Comparison of ENCODE assay signal across 8 cellular contexts in the genomic region with DNA sequence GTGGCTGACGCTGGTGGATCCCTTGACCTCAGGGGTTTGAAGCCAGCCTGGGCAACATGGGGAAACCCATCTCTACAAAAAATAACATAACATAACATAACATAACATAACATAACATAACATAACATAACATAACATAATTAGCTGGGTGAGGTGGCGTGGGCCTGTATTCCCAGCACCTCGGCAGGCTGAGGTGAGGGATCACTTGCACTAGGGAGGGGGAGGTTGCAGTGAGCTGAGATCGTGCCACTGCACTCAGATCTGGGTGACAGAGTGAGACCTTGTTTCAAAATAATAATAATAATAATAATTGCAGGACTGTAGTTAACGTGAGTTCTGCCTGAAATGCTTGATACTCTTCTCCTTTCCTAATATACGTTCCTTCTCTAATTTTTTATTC. TPM values are rescaled to one million over a fixed set of nuclear protein-coding genes. Genes with fewer than 3 reads are reported as not detected.
DNase-seq lines count a peak whose midpoint lies in the region; ATAC-seq and TF ChIP-seq lines count a peak whose summit lies in the region.

No MANE protein-coding gene starts in this region.

- peaks cover 32% of the 10 kb centered on the region for H3K79me2 ChIP-seq in ACC112 (ENCODE audit: control insufficient read depth, insufficient read depth, low read length, unreplicated experiment)
- peaks cover 11% of the 10 kb centered on the region; the same call in 1 of the 2 replicates for H3K79me2 ChIP-seq in H9 (ENCODE audit: insufficient read depth, low read length)

- H3K27me3 Mint-ChIP-seq in H9 (ENCODE audit: low read depth) (peaks cover 2% of the 10 kb centered on the region; the same call in 1 of the 2 replicates), mesothelial cell of epicardium (ENCODE audit: low read depth) (peaks cover 3% of the 10 kb centered on the region)

- DNase-seq in H9, result no peak
- no peak for DNase-seq in adipocyte (ENCODE audit: low read depth)
- no peak for DNase-seq in mesothelial cell of epicardium (ENCODE audit: low spot score in 2 of 2, unreplicated experiment in 2 of 2)
- no peak for DNase-seq in D341Med (ENCODE audit: low spot score)
- DNase-seq in left lung, result no peak
- no peak for DNase-seq in G401 (ENCODE audit: low spot score)
- DNase-seq in HUDEP-2 (lab: John Stamatoyannopoulos, UW; ENCODE audit: unreplicated experiment in 76 of 76), result no peak

- no peak overlapping the region for H3K4ac ChIP-seq in H9 (ENCODE audit: low read depth, low read length)

- H2BK20ac ChIP-seq in H9 (ENCODE audit: low read depth, low read length, poor library complexity, severe bottlenecking), result no peak overlapping the region

- H3K9ac ChIP-seq in H9 (ENCODE audit: extremely low read depth, insufficient read length, low read length), result no peak overlapping the region
- H3K9ac ChIP-seq in adipocyte (ENCODE audit: low read length), result peak overlapping the region; percentile 97

- H3K4me1 ChIP-seq in ACC112 (ENCODE audit: control insufficient read depth, insufficient read depth, low read length, unreplicated experiment) (peaks cover 7% of the 10 kb centered on the region), H9 (ENCODE audit: insufficient read depth, low read length) (no peaks in the 10 kb centered on the region), adipocyte (ENCODE audit: control insufficient read depth, insufficient read depth, low read length) (peaks cover 17% of the 10 kb centered on the region), left lung (peaks cover 7 to 21% of the 10 kb centered on the region in 2 donors)

- TF ChIP-seq CTCF in H9 (conservative IDR thresholded peaks at IDR 0.05) (no peak), mesothelial cell of epicardium (IDR thresholded peaks at IDR 0.05; ENCODE audit: unreplicated experiment) (no peak), left lung (IDR thresholded peaks at IDR 0.05) (no peak)

- 0 out of 2 replicates have a peak overlapping the region, but pooled peaks have one; percentile 77 for H3K27ac ChIP-seq in ACC112 (ENCODE audit: low read depth, low read length)
- H3K27ac ChIP-seq in H9 (ENCODE audit: insufficient read length, low read depth, low read length), result no peak overlapping the region
- no peak overlapping the region for H3K27ac ChIP-seq in left lung

- H4K20me1 ChIP-seq in H9 (ENCODE audit: control insufficient read depth, insufficient read depth, insufficient read length), result no peaks in the 10 kb centered on the region

- H3K23me2 ChIP-seq in H9 (ENCODE audit: insufficient read length, low read depth, low read length, poor library complexity, severe bottlenecking), result peaks cover 4% of the 10 kb centered on the region

- peaks cover 0 to 3% of the 10 kb centered on the region in 2 experiments; a peak in 2 of 5 replicates for H3K9me3 Mint-ChIP-seq in H9
- H3K9me3 Mint-ChIP-seq in mesothelial cell of epicardium, result no peaks in the 10 kb centered on the region

- H3K4me3 ChIP-seq in ACC112 (ENCODE audit: low read depth, low read length), result peak overlapping the region; percentile 94
- peak overlapping the region; percentile 94 for H3K4me3 ChIP-seq in adipocyte (ENCODE audit: low read length)
- H3K4me3 ChIP-seq in left lung, result peak overlapping the region in 1 of 2 donors; percentile 91

- H3K23ac ChIP-seq in H9 (ENCODE audit: insufficient read length, low read depth, low read length), result no peak overlapping the region

- no peak for ATAC-seq in left lung

- H3K4me3 Mint-ChIP-seq in H9, result peak overlapping the region; percentile 100
- peak overlapping the region; percentile 100 for H3K4me3 Mint-ChIP-seq in mesothelial cell of epicardium

- no peak overlapping the region for H4K5ac ChIP-seq in H9 (ENCODE audit: insufficient read length, low read depth, low read length)

- intact Hi-C loops in left lung (cut with DNase I), result no loop called here

- H3K18ac ChIP-seq in H9 (ENCODE audit: insufficient read length, low read depth, low read length), result no peak overlapping the region

- H2BK12ac ChIP-seq in H9 (ENCODE audit: insufficient read length, low read depth, low read length), result no peak overlapping the region

- no peak overlapping the region for H2AFZ ChIP-seq in ACC112 (ENCODE audit: low read length, unreplicated experiment)
- no peak overlapping the region for H2AFZ ChIP-seq in H9 (ENCODE audit: low read length)

- no peak overlapping the region for H2BK15ac ChIP-seq in H9 (ENCODE audit: low read depth, low read length)

- no peak overlapping the region for H3T11ph ChIP-seq in H9 (ENCODE audit: low read length)

- peaks cover 8 to 50% (median 45%) of the 10 kb centered on the region in 3 experiments; a peak in 6 of 7 replicates for H3K36me3 Mint-ChIP-seq in H9 (ENCODE audit: insufficient read depth in 1 of 3, low read depth in 3 of 3)
- H3K36me3 Mint-ChIP-seq in mesothelial cell of epicardium, result peaks cover 9% of the 10 kb centered on the region

- H2AK5ac ChIP-seq in H9 (ENCODE audit: insufficient read length, low read length), result no peak overlapping the region

- H4K91ac ChIP-seq in H9 (ENCODE audit: insufficient read length, low read depth, low read length), result no peak overlapping the region

- H3K9me3 ChIP-seq in H9 (ENCODE audit: control insufficient read depth, low read depth, low read length) (no peaks in the 10 kb centered on the region), adipocyte (ENCODE audit: control insufficient read depth, low read length) (no peaks in the 10 kb centered on the region), left lung (no peaks in the 10 kb centered on the region)

- H3K36me3 ChIP-seq in ACC112 (ENCODE audit: insufficient read depth, low read length), result peaks cover 24% of the 10 kb centered on the region
- H3K36me3 ChIP-seq in adipocyte (ENCODE audit: control insufficient read depth, insufficient read depth, low read length, severe bottlenecking), result peaks cover 25% of the 10 kb centered on the region
- H3K36me3 ChIP-seq in left lung, result peaks cover 0 to 32% of the 10 kb centered on the region in 2 donors

- H3K79me1 ChIP-seq in H9 (ENCODE audit: insufficient read depth, low read depth, low read length, poor library complexity, severe bottlenecking), result no peaks in the 10 kb centered on the region

- in situ Hi-C loops in G401 (cut with HindIII; ENCODE audit: low sequenced_read_pairs), result no loop called here

- no CpG with 5 or more reads among the region's 6 CpGs for WGBS in H9 (ENCODE audit: extremely low coverage, insufficient read length, low lambda C conversion rate)

- H3K27ac Mint-ChIP-seq in H9 (peak overlapping the region; percentile 100; a peak in 6 of 7 replicates), mesothelial cell of epicardium (peak overlapping the region; percentile 100)

- no peak overlapping the region for H2BK5ac ChIP-seq in H9 (ENCODE audit: insufficient read length, low read length)

- peak overlapping the region; percentile 86 for H3K4me2 ChIP-seq in H9 (ENCODE audit: insufficient read depth, insufficient read length, low read length)

- H3K27me3 ChIP-seq in ACC112 (ENCODE audit: insufficient read depth, low read length) (no peaks in the 10 kb centered on the region), H9 (ENCODE audit: insufficient read depth, low read length) (no peaks in the 10 kb centered on the region), adipocyte (replicated peaks; ENCODE audit: control insufficient read depth, insufficient read depth, low read length) (no peaks in the 10 kb centered on the region), left lung (no peaks in the 10 kb centered on the region)

- no peak overlapping the region for H3K56ac ChIP-seq in H9 (ENCODE audit: insufficient read length, low read depth, low read length)

- H2BK120ac ChIP-seq in H9 (ENCODE audit: low read depth, low read length, poor library complexity, severe bottlenecking), result no peak overlapping the region

- H3K14ac ChIP-seq in H9 (ENCODE audit: insufficient read depth, low read length), result no peak overlapping the region

- no peak overlapping the region for H4K8ac ChIP-seq in H9 (replicated peaks; ENCODE audit: insufficient read length, low read depth, low read length)

- peaks cover 15 to 18% of the 10 kb centered on the region in 2 experiments for H3K4me1 Mint-ChIP-seq in H9
- peaks cover 26% of the 10 kb centered on the region for H3K4me1 Mint-ChIP-seq in mesothelial cell of epicardium

RNA-seq across cellular contexts. Expression of gene MAGOHB, which starts 1.3 kb away (rescaled TPM):
- total RNA-seq in H9 (2021) (64.5 and 66.6 TPM in 2 replicates), mesothelial cell of epicardium (35.4 to 38.7 TPM (median 36.8 TPM) in 3 replicates), left lung (10 to 100 TPM; 23.6 to 32.5 TPM)
- total RNA-seq in G401 (2014; rRNA removed; shearing (Covaris generic)), result 28.7 and 31.3 TPM in 2 replicates
